Comparison of ENCODE assay signal across 8 cellular contexts in genomic region chr1:975896-976683, GRCh38. TPM values are rescaled to one million over a fixed set of nuclear protein-coding genes. Genes with fewer than 3 reads are reported as not detected.
A peak's percentile ranks its signal among the peaks of the same experiment; 100 is the strongest.
DNase-seq lines count a peak whose midpoint lies in the region; ATAC-seq, FAIRE-seq and TF ChIP-seq lines count a peak whose summit lies in the region.

No MANE protein-coding gene starts in this region.

- peak; percentile 70 for DNase-seq in DMS53 treated with DMSO at 0.1 percent for 48 hours (lab: John Stamatoyannopoulos, UW; ENCODE audit: unreplicated experiment)
- DNase-seq in HCEC 1CT = peak; percentile 62
- DNase-seq in NCI-H82 (lab: John Stamatoyannopoulos, UW) = peak; percentile 90
- peak; percentile 84 for DNase-seq in activated CD8-positive, alpha-beta memory T cell treated with anti-CD3 and anti-CD28 coated beads, Interleukin-2, amount 50 U/mL, for 48 hours
- DNase-seq in esophagus squamous epithelium (lab: John Stamatoyannopoulos, UW) = no peak
- DNase-seq in pancreas = peak in 4 of 6 donors; percentile 56 to 87 (median 75)

- no peaks in the 10 kb centered on the region for H3K9me3 ChIP-seq in esophagus squamous epithelium
- no peaks in the 10 kb centered on the region for H3K9me3 ChIP-seq in pancreas

- TF ChIP-seq CTCF in esophagus squamous epithelium (IDR thresholded peaks at IDR 0.05) = peak in 5 of 6 experiments; percentile 36 to 89 (median 66)
- peak in 3 of 4 donors; percentile 29 to 46 (median 41) for TF ChIP-seq CTCF in pancreas (IDR thresholded peaks at IDR 0.05)

- H3K27ac ChIP-seq in esophagus squamous epithelium (peak overlapping the region; percentile 54 to 87 (median 74)), pancreas (peak overlapping the region in 1 of 4 donors; percentile 16)

- WGBS in esophagus squamous epithelium, 2 donors = 14% methylated on average over 2 of the region's 40 CpGs; no CpG with 5 or more reads in 1 of the 2 donors
- 1 to 2% methylated on average over 26 to 40 of the region's 40 CpGs for WGBS in pancreas, 2 donors

- ATAC-seq in pancreas (peak; percentile 77 to 94 (median 83)), HG02678 (IDR thresholded peaks at IDR 0.05; ENCODE audit: unreplicated experiment) (no peak), GM18505 (IDR thresholded peaks at IDR 0.05; ENCODE audit: unreplicated experiment) (no peak)

- H3K36me3 ChIP-seq in esophagus squamous epithelium (peaks cover 0 to 36% (median 0%) of the 10 kb centered on the region in 3 donors), pancreas (no peaks in the 10 kb centered on the region)

- TF ChIP-seq POLR2A in esophagus squamous epithelium (IDR thresholded peaks at IDR 0.05) = peak in 1 of 4 donors; percentile 11
- TF ChIP-seq POLR2A in GM18505 (IDR thresholded peaks at IDR 0.05; ENCODE audit: borderline replicate concordance, extremely low read depth, insufficient read depth, insufficient read length) = no peak

- H3K27me3 ChIP-seq in esophagus squamous epithelium = peaks cover 0 to 81% (median 2%) of the 10 kb centered on the region in 4 donors
- peaks cover 0 to 8% (median 0%) of the 10 kb centered on the region in 4 donors for H3K27me3 ChIP-seq in pancreas

- intact Hi-C loops in esophagus squamous epithelium (cut with DNase I) (no loop called here), pancreas (cut with DNase I) (no loop called here)

- H3K4me3 ChIP-seq in esophagus squamous epithelium (peak overlapping the region; percentile 22 to 60 (median 38)), pancreas (peak overlapping the region in 2 of 4 donors; percentile 10 to 17)

- FAIRE-seq in pancreas (lab: Jason Lieb, UNC) = no peak

- peaks cover 13 to 47% (median 16%) of the 10 kb centered on the region in 3 donors for H3K4me1 ChIP-seq in esophagus squamous epithelium
- H3K4me1 ChIP-seq in pancreas = no peaks in the 10 kb centered on the region

RNA-seq across cellular contexts. Expression of gene PERM1, which starts 5.8 kb away (rescaled TPM):
- total RNA-seq in esophagus squamous epithelium (not detected), pancreas (under 1 TPM in 2 of 6 donors, not detected in 4; 0.04 to 0.32 TPM)
- under 1 TPM; 0.15 to 0.35 TPM for polyA plus RNA-seq in pancreas

RNA-seq across cellular contexts. Expression of gene PLEKHN1, which starts 9.8 kb away (rescaled TPM):
- total RNA-seq in esophagus squamous epithelium = 10 to 100 TPM; 16.8 to 39.6 (median 23.4) TPM
- total RNA-seq in pancreas = 1 to 10 TPM in 2 of 6 donors, under 1 TPM in 4; 0.16 to 1.5 (median 0.40) TPM
- 1 to 10 TPM in 1 of 2 donors, under 1 TPM in 1; 0.52 to 2.8 TPM for polyA plus RNA-seq in pancreas

RNA-seq across cellular contexts. Expression of gene KLHL17, which starts 15.7 kb away (rescaled TPM):
- total RNA-seq in esophagus squamous epithelium = 10 to 100 TPM in 3 of 4 donors, 1 to 10 TPM in 1; 8.7 to 13.8 (median 10.3) TPM
- total RNA-seq in pancreas = 10 to 100 TPM in 1 of 6 donors, 1 to 10 TPM in 5; 3.1 to 12.0 (median 5.9) TPM
- polyA plus RNA-seq in pancreas = 10 to 100 TPM; 22.7 to 24.1 TPM

RNA-seq across cellular contexts. Expression of gene NOC2L, which starts 17.0 kb away (rescaled TPM):
- total RNA-seq in esophagus squamous epithelium = 10 to 100 TPM; 57.9 to 80.2 (median 60.4) TPM
- total RNA-seq in pancreas = 10 to 100 TPM; 23.3 to 43.9 (median 30.7) TPM
- polyA plus RNA-seq in pancreas = 10 to 100 TPM; 79.3 to 86.5 TPM

RNA-seq across cellular contexts. Expression of gene HES4, which starts 23.8 kb away (rescaled TPM):
- total RNA-seq in esophagus squamous epithelium (10 to 100 TPM; 15.1 to 16.2 (median 15.3) TPM), pancreas (10 to 100 TPM; 13.2 to 29.4 (median 21.3) TPM)
- polyA plus RNA-seq in pancreas = 10 to 100 TPM; 31.9 to 46.4 TPM

Comparison
In these comparisons a context has a peak if more than half of its experiments do, and no peak if none do; other contexts are left out.
1. ATAC-seq: peak in pancreas (4 of 4); none in HG02678 (single experiment) and GM18505 (single experiment).
2. RNA of gene PLEKHN1, which starts 9.8 kb away (total RNA-seq): 16.8 to 39.6 TPM in esophagus squamous epithelium; 0.16 to 1.5 TPM in pancreas; every median in the first group is over 4 times any median in the second.